In genomic region chrX:134836497-134836968, GRCh38 we compare ENCODE assay signal across 1 cellular context.
TF ChIP-seq lines count a peak whose summit lies in the region.

No MANE protein-coding gene starts in this region.

TF ChIP-seq in HCT116, 20 proteins besides CTCF, POLR2A, EP300 and RAD21 (continued from another document):
- TF ChIP-seq ZBTB33 (IDR thresholded peaks at IDR 0.05; ENCODE audit: extremely low read depth, insufficient replicate concordance, low read length) (no peak), YY1 (IDR thresholded peaks at IDR 0.05; ENCODE audit: extremely low read depth, insufficient replicate concordance, low read depth, low read length) (no peak), FOSL1 (IDR thresholded peaks at IDR 0.05; ENCODE audit: low read depth) (peak; percentile 79), REST (IDR thresholded peaks at IDR 0.05; ENCODE audit: low read depth) (no peak), CBX3 (IDR thresholded peaks at IDR 0.05; ENCODE audit: low read depth) (peak; percentile 72; the same call in 1 of the 2 replicates), MAX (IDR thresholded peaks at IDR 0.05) (no peak), TCF7L2 (IDR thresholded peaks at IDR 0.05; ENCODE audit: borderline replicate concordance, extremely low read depth, insufficient read depth, insufficient read length) (no peak), EZH2 (IDR thresholded peaks at IDR 0.05) (no peak), EGR1 (IDR thresholded peaks at IDR 0.05; ENCODE audit: low read depth) (no peak), EZH2phosphoT487 (IDR thresholded peaks at IDR 0.05; ENCODE audit: borderline replicate concordance) (no peak), ZFX (IDR thresholded peaks at IDR 0.05) (no peak), SRF (IDR thresholded peaks at IDR 0.05; ENCODE audit: low read depth) (peak; percentile 70; the same call in 1 of the 2 replicates), POLR2AphosphoS5 (IDR thresholded peaks at IDR 0.05; ENCODE audit: low read depth, low read length) (no peak), ELF1 (IDR thresholded peaks at IDR 0.05; ENCODE audit: borderline replicate concordance, low read depth) (no peak), ATF3 (IDR thresholded peaks at IDR 0.05) (no peak), JUND (IDR thresholded peaks at IDR 0.05) (peak; percentile 72; the same call in 1 of the 2 replicates), ZNF274 (IDR thresholded peaks at IDR 0.05; ENCODE audit: low read depth, low read length) (no peak)
TF ChIP-seq in HCT116: peak in this region for 6.
